8 cellular contexts compared by ENCODE assay signal in genomic region chr19:29680447-29680846, GRCh38. TPM values are rescaled to one million over a fixed set of nuclear protein-coding genes. Genes with fewer than 3 reads are reported as not detected.
DNase-seq lines count a peak whose midpoint lies in the region; ATAC-seq and TF ChIP-seq lines count a peak whose summit lies in the region.

No MANE protein-coding gene starts in this region.

- dilution Hi-C loops in mammary epithelial cell (cut with HindIII; ENCODE audit: low sequenced_read_pairs) = no loop called here

- H3K27ac Mint-ChIP-seq in activated naive CD8-positive, alpha-beta T cell treated with anti-CD3 and anti-CD28 coated beads, Interleukin-2, amount 50 U/mL, for 24 hours = peak overlapping the region; percentile 87

- CTCF ChIA-PET in GM10248 (lab: Yijun Ruan, JAX) (interaction anchor here (1.5 to 2.4 kb wide), 3 partner anchors 14 to 69 kb away, joined by 3 to 11 read pairs (median 6); no protein-coding TSS in a partner anchor), HEK293T (lab: Yijun Ruan, JAX) (no interaction called here), mammary epithelial cell (lab: Charles Lee; ENCODE audit: low non-redundant PET) (no interaction called here)

- peaks cover 11% of the 10 kb centered on the region for H3K79me2 ChIP-seq in mammary epithelial cell (ENCODE audit: insufficient read depth, low read length)

- peak overlapping the region in 18 of 21 experiments; percentile 23 to 95 (median 64) for H3K27ac ChIP-seq in skin epidermis
- H3K27ac ChIP-seq in mammary epithelial cell (ENCODE audit: insufficient read depth, low read depth, low read length) = no peak overlapping the region

- no peak overlapping the region for H3K9ac ChIP-seq in mammary epithelial cell (ENCODE audit: insufficient read depth, low read length)

- ATAC-seq in HG02763 (IDR thresholded peaks at IDR 0.05; ENCODE audit: unreplicated experiment) = peak; percentile 81
- peak; percentile 87 for ATAC-seq in activated naive CD8-positive, alpha-beta T cell treated with anti-CD3 and anti-CD28 coated beads, Interleukin-2, amount 50 U/mL, for 24 hours

- no peaks in the 10 kb centered on the region for H3K27me3 Mint-ChIP-seq in activated naive CD8-positive, alpha-beta T cell treated with anti-CD3 and anti-CD28 coated beads, Interleukin-2, amount 50 U/mL, for 24 hours

- no peak overlapping the region for H2AFZ ChIP-seq in mammary epithelial cell (ENCODE audit: low read depth, low read length)

- peak; percentile 63 for DNase-seq in GM10248 (ENCODE audit: extremely low spot score)
- DNase-seq in T-helper 22 cell (ENCODE audit: low read depth) = peak; percentile 78
- DNase-seq in activated naive CD8-positive, alpha-beta T cell treated with anti-CD3 and anti-CD28 coated beads, Interleukin-2, amount 50 U/mL, for 24 hours = peak; percentile 86
- no peak for DNase-seq in HK-2 (ENCODE audit: unreplicated experiment)
- DNase-seq in HEK293T (ENCODE audit: extremely low spot score) = no peak
- DNase-seq in mammary epithelial cell = no peak

- POLR2A ChIA-PET in GM10248 (lab: Yijun Ruan, JAX) = no interaction called here
- POLR2A ChIA-PET in HEK293T (lab: Yijun Ruan, JAX) = no interaction called here

- H3K9me3 Mint-ChIP-seq in activated naive CD8-positive, alpha-beta T cell treated with anti-CD3 and anti-CD28 coated beads, Interleukin-2, amount 50 U/mL, for 24 hours = no peaks in the 10 kb centered on the region

- H3K36me3 ChIP-seq in mammary epithelial cell (ENCODE audit: insufficient read depth, low read length) = no peaks in the 10 kb centered on the region

- H3K4me3 Mint-ChIP-seq in activated naive CD8-positive, alpha-beta T cell treated with anti-CD3 and anti-CD28 coated beads, Interleukin-2, amount 50 U/mL, for 24 hours = peak overlapping the region; percentile 45

- no peak overlapping the region for H3K4me2 ChIP-seq in mammary epithelial cell (ENCODE audit: insufficient read depth, low read depth, low read length)

- no peaks in the 10 kb centered on the region for H4K20me1 ChIP-seq in mammary epithelial cell (ENCODE audit: insufficient read depth, low read length)

- no TSS peak for BruUV-seq in mammary epithelial cell (replicated peaks; lab: Mats Ljungman, UMichigan)

- in situ Hi-C loops in mammary epithelial cell (cut with MboI; ENCODE audit: low sequenced_read_pairs in 2 of 2) = no loop called here

- intact Hi-C loops in mammary epithelial cell (cut with micrococcal nuclease) = no loop called here

- peaks cover 12% of the 10 kb centered on the region for H3K36me3 Mint-ChIP-seq in activated naive CD8-positive, alpha-beta T cell treated with anti-CD3 and anti-CD28 coated beads, Interleukin-2, amount 50 U/mL, for 24 hours (ENCODE audit: low read depth)

- H3K4me1 ChIP-seq in mammary epithelial cell (ENCODE audit: insufficient read depth, low read length) = peaks cover 17% of the 10 kb centered on the region

- TF ChIP-seq CTCF in GM10248 (IDR thresholded peaks at IDR 0.05; ENCODE audit: control extremely low read depth, extremely low read depth, low read depth, missing control alignments) (no peak), mammary epithelial cell (conservative IDR thresholded peaks at IDR 0.05 in 1 of 2, IDR thresholded peaks at IDR 0.05 in 1 of 2; ENCODE audit: extremely low read depth in 1 of 2, insufficient read depth in 1 of 2, low read depth in 1 of 2, low read length in 2 of 2) (no peak)

- 79% methylated on average over 11 of the region's 12 CpGs for WGBS in mammary epithelial cell (ENCODE audit: low coverage, missing lambda C conversion rate)

- H3K9me3 ChIP-seq in mammary epithelial cell (replicated peaks; ENCODE audit: insufficient read depth, low read length) = no peaks in the 10 kb centered on the region

- H3K4me1 Mint-ChIP-seq in activated naive CD8-positive, alpha-beta T cell treated with anti-CD3 and anti-CD28 coated beads, Interleukin-2, amount 50 U/mL, for 24 hours = peaks cover 66% of the 10 kb centered on the region

- no peaks in the 10 kb centered on the region for H3K27me3 ChIP-seq in mammary epithelial cell (ENCODE audit: insufficient read depth, low read length)

- H3K4me3 ChIP-seq in skin epidermis = no peak overlapping the region
- no peak overlapping the region for H3K4me3 ChIP-seq in mammary epithelial cell (replicated peaks in 1 of 3; ENCODE audit: insufficient read depth in 1 of 3, low read depth in 2 of 3, low read length in 3 of 3)

TF ChIP-seq in HEK293T, 16 proteins besides CTCF, POLR2A, EP300 and RAD21:
- TF ChIP-seq FOXM1 (IDR thresholded peaks at IDR 0.05; ENCODE audit: borderline replicate concordance) (no peak), ELF4 (IDR thresholded peaks at IDR 0.05) (no peak), ARNT (IDR thresholded peaks at IDR 0.05) (no peak), LEF1 (IDR thresholded peaks at IDR 0.05; ENCODE audit: borderline replicate concordance) (no peak), FOXA1 (IDR thresholded peaks at IDR 0.05) (no peak), NFRKB (IDR thresholded peaks at IDR 0.05) (no peak), BHLHE40 (IDR thresholded peaks at IDR 0.05; ENCODE audit: borderline replicate concordance) (no peak), ZNF384 (IDR thresholded peaks at IDR 0.05) (no peak), HDGF (IDR thresholded peaks at IDR 0.05; ENCODE audit: borderline replicate concordance) (no peak), SUZ12 (IDR thresholded peaks at IDR 0.05) (no peak), PKNOX1 (IDR thresholded peaks at IDR 0.05) (no peak), CTBP1 (IDR thresholded peaks at IDR 0.05; ENCODE audit: borderline replicate concordance) (no peak), FOXK2 (IDR thresholded peaks at IDR 0.05) (no peak), TARDBP (IDR thresholded peaks at IDR 0.05) (no peak), SP1 (IDR thresholded peaks at IDR 0.05) (no peak), L3MBTL2 (conservative IDR thresholded peaks at IDR 0.05) (no peak)

RNA-seq across cellular contexts. Expression of gene PLEKHF1, which starts 15.2 kb away (rescaled TPM):
- 10 to 100 TPM; 20.6 to 31.2 TPM for total RNA-seq in mammary epithelial cell
- 12.2 TPM for polyA plus RNA-seq in mammary epithelial cell
- polyA minus RNA-seq in mammary epithelial cell = 8.7 TPM

RNA-seq across cellular contexts. Expression of gene C19orf12, which starts 34.6 kb away (rescaled TPM):
- total RNA-seq in mammary epithelial cell = 10 to 100 TPM; 19.6 to 24.5 TPM
- polyA plus RNA-seq in mammary epithelial cell = 10.5 TPM
- polyA minus RNA-seq in mammary epithelial cell = 11.8 TPM

Comparison
In these comparisons a context has a peak if more than half of its experiments do, and no peak if none do; other contexts are left out.
1. DNase-seq: peak in GM10248 (single experiment), T-helper 22 cell (single experiment) and activated naive CD8-positive, alpha-beta T cell treated with anti-CD3 and anti-CD28 coated beads, Interleukin-2, amount 50 U/mL, for 24 hours (single experiment); none in HK-2 (single experiment), HEK293T (single experiment) and mammary epithelial cell (single experiment).